17 cellular contexts compared by ENCODE assay signal in genomic region chr4:176642472-176642871, GRCh38.
DNase-seq lines count a peak whose midpoint lies in the region; ATAC-seq and TF ChIP-seq lines count a peak whose summit lies in the region.
"Had no signal": no experiment of that assay in that cellular context is flagged by ENCODE, and none has a peak within 500 bp of the region (broad histone marks: within the 10 kb centered on the region; RNA-seq: fewer than 3 reads in every experiment).

No MANE protein-coding gene starts in this region.

- H3K9me3 Mint-ChIP-seq in activated naive CD8-positive, alpha-beta T cell treated with anti-CD3 and anti-CD28 coated beads for 36 hours = no peaks in the 10 kb centered on the region
- H3K9me3 Mint-ChIP-seq: activated naive CD8-positive, alpha-beta T cell treated with anti-CD3 and anti-CD28 coated beads, Interleukin-2, amount 10 ng/mL, durations not matched to agents 7 days and 5 days; T-helper 2 cell treated with Interferon-gamma antibody and Interleukin-4, amounts not matched to agents 5 μg/mL and 100 μg/mL, for 36 hours had no signal

- TF ChIP-seq CTCF in GM12864 (IDR thresholded peaks at IDR 0.05; ENCODE audit: low read depth, low read length, missing control alignments) = peak; percentile 19

- DNase-seq in GM12864 (ENCODE audit: low read depth) (no peak), GM19238 (ENCODE audit: insufficient read length, low spot score) (peak; percentile 2), MV-4-11 (lab: John Stamatoyannopoulos, UW) (peak; percentile 5), T1000 (lab: John Stamatoyannopoulos, UW) (no peak), SHP77 (lab: John Stamatoyannopoulos, UW) (no peak), NCI-H2081 (lab: John Stamatoyannopoulos, UW) (no peak)
- no peak for DNase-seq in activated naive CD8-positive, alpha-beta T cell treated with anti-CD3 and anti-CD28 coated beads for 36 hours
- DNase-seq: activated naive CD8-positive, alpha-beta T cell treated with anti-CD3 and anti-CD28 coated beads, Interleukin-2, amount 10 ng/mL, durations not matched to agents 7 days and 5 days; cerebellar nuclear complex; esophagus squamous epithelium; mammary epithelial cell; NCI-H2081 treated with DMSO at 0.1 percent for 48 hours; stimulated activated CD4-positive, alpha-beta T cell treated with anti-CD3 and anti-CD28 coated beads, Interleukin-15, amount 100 ng/mL, for 24 hours had no signal

- no peaks in the 10 kb centered on the region for H3K27me3 Mint-ChIP-seq in activated naive CD8-positive, alpha-beta T cell treated with anti-CD3 and anti-CD28 coated beads for 36 hours
- H3K27me3 Mint-ChIP-seq: activated naive CD8-positive, alpha-beta T cell treated with anti-CD3 and anti-CD28 coated beads, Interleukin-2, amount 10 ng/mL, durations not matched to agents 7 days and 5 days had no signal

- no peak overlapping the region for H3K4me3 Mint-ChIP-seq in activated naive CD8-positive, alpha-beta T cell treated with anti-CD3 and anti-CD28 coated beads for 36 hours
- H3K4me3 Mint-ChIP-seq: activated naive CD8-positive, alpha-beta T cell treated with anti-CD3 and anti-CD28 coated beads, Interleukin-2, amount 10 ng/mL, durations not matched to agents 7 days and 5 days; T-helper 2 cell treated with Interferon-gamma antibody and Interleukin-4, amounts not matched to agents 5 μg/mL and 100 μg/mL, for 36 hours had no signal

- no peak overlapping the region for H3K27ac Mint-ChIP-seq in activated naive CD8-positive, alpha-beta T cell treated with anti-CD3 and anti-CD28 coated beads for 36 hours
- H3K27ac Mint-ChIP-seq: activated naive CD8-positive, alpha-beta T cell treated with anti-CD3 and anti-CD28 coated beads, Interleukin-2, amount 10 ng/mL, durations not matched to agents 7 days and 5 days; T-helper 2 cell treated with Interferon-gamma antibody and Interleukin-4, amounts not matched to agents 5 μg/mL and 100 μg/mL, for 36 hours had no signal

- H3K36me3 Mint-ChIP-seq in activated naive CD8-positive, alpha-beta T cell treated with anti-CD3 and anti-CD28 coated beads for 36 hours = no peaks in the 10 kb centered on the region
- H3K36me3 Mint-ChIP-seq: activated naive CD8-positive, alpha-beta T cell treated with anti-CD3 and anti-CD28 coated beads, Interleukin-2, amount 10 ng/mL, durations not matched to agents 7 days and 5 days had no signal

- no peaks in the 10 kb centered on the region for H3K4me1 Mint-ChIP-seq in activated naive CD8-positive, alpha-beta T cell treated with anti-CD3 and anti-CD28 coated beads for 36 hours
- H3K4me1 Mint-ChIP-seq: activated naive CD8-positive, alpha-beta T cell treated with anti-CD3 and anti-CD28 coated beads, Interleukin-2, amount 10 ng/mL, durations not matched to agents 7 days and 5 days had no signal

- ATAC-seq in HG02678 (IDR thresholded peaks at IDR 0.05; ENCODE audit: unreplicated experiment) = peak; percentile 54
- ATAC-seq: K562, Panc1 had no signal

- H3K4me3 ChIP-seq in GM12864 (ENCODE audit: low read depth, low read length) = no peak overlapping the region
- H3K4me3 ChIP-seq: esophagus squamous epithelium, K562 had no signal

Comparison
In these comparisons a context has a peak if more than half of its experiments do, and no peak if none do; other contexts are left out.
1. DNase-seq: peak in GM19238 (single experiment) and MV-4-11 (single experiment); none in GM12864 (single experiment), T1000 (single experiment), SHP77 (0 of 2), activated naive CD8-positive, alpha-beta T cell treated with anti-CD3 and anti-CD28 coated beads for 36 hours (single experiment) and NCI-H2081 (0 of 2).